Comparison of ENCODE assay signal across 1 cellular context in genomic region chr20:34990661-34991214, GRCh38.
TF ChIP-seq lines count a peak whose summit lies in the region.

No MANE protein-coding gene starts in this region.

TF ChIP-seq in HepG2, 621 proteins besides CTCF, POLR2A, EP300 and RAD21:
- TF ChIP-seq KDM2A (CRISPR knock-in tag; IDR thresholded peaks at IDR 0.05; ENCODE audit: borderline replicate concordance, low read depth) (peak; percentile 52; the same call in 1 of the 2 replicates), ZNF17 (CRISPR knock-in tag; IDR thresholded peaks at IDR 0.05) (no peak), ZNF337 (CRISPR knock-in tag; IDR thresholded peaks at IDR 0.05; ENCODE audit: borderline replicate concordance, low read depth) (no peak), NR2F1 (CRISPR knock-in tag; IDR thresholded peaks at IDR 0.05) (peak in 1 of 2 experiments; percentile 45; a peak in 1 of 4 replicates), NR2C2 (CRISPR knock-in tag; IDR thresholded peaks at IDR 0.05; ENCODE audit: borderline replicate concordance) (peak; percentile 15; the same call in 1 of the 2 replicates), GTF3A (CRISPR knock-in tag; conservative IDR thresholded peaks at IDR 0.05) (no peak), TSC22D2 (CRISPR knock-in tag; IDR thresholded peaks at IDR 0.05; ENCODE audit: borderline replicate concordance) (no peak), ZBTB44 (CRISPR knock-in tag; IDR thresholded peaks at IDR 0.05) (no peak), ZC3H13 (CRISPR knock-in tag; IDR thresholded peaks at IDR 0.05) (peak; percentile 42; the same call in 1 of the 2 replicates), SMARCC2 (IDR thresholded peaks at IDR 0.05) (no peak), ZNF136 (CRISPR knock-in tag; IDR thresholded peaks at IDR 0.05; ENCODE audit: low read depth) (no peak), FUBP1 (CRISPR knock-in tag; IDR thresholded peaks at IDR 0.05; ENCODE audit: borderline replicate concordance) (no peak), ZNF282 (IDR thresholded peaks at IDR 0.05; ENCODE audit: partially characterized antibody) (no peak), ZNF850 (CRISPR knock-in tag; conservative IDR thresholded peaks at IDR 0.05) (0 out of 2 replicates have a peak, but pooled peaks have one; percentile 34), SKIL (CRISPR knock-in tag; IDR thresholded peaks at IDR 0.05; ENCODE audit: borderline replicate concordance) (no peak), ZNF609 (CRISPR knock-in tag; IDR thresholded peaks at IDR 0.05; ENCODE audit: borderline replicate concordance) (no peak), ZNF614 (CRISPR knock-in tag; IDR thresholded peaks at IDR 0.05; ENCODE audit: borderline replicate concordance) (no peak), TP53 (CRISPR knock-in tag; conservative IDR thresholded peaks at IDR 0.05) (no peak), ZNF670 (CRISPR knock-in tag; IDR thresholded peaks at IDR 0.05; ENCODE audit: borderline replicate concordance) (0 out of 2 replicates have a peak, but pooled peaks have one; percentile 24), ZHX1 (CRISPR knock-in tag; IDR thresholded peaks at IDR 0.05; ENCODE audit: low read depth) (no peak), SP5 (CRISPR knock-in tag; IDR thresholded peaks at IDR 0.05; ENCODE audit: borderline replicate concordance, low read depth) (no peak), ZNF687 (CRISPR knock-in tag; IDR thresholded peaks at IDR 0.05) (peak; percentile 27; the same call in 1 of the 2 replicates), KMT2B (CRISPR knock-in tag; IDR thresholded peaks at IDR 0.05) (no peak), BATF2 (CRISPR knock-in tag; IDR thresholded peaks at IDR 0.05) (0 out of 2 replicates have a peak, but pooled peaks have one; percentile 28), ZNF431 (CRISPR knock-in tag; IDR thresholded peaks at IDR 0.05; ENCODE audit: borderline replicate concordance, low read depth) (no peak), ZNF235 (CRISPR knock-in tag; IDR thresholded peaks at IDR 0.05; ENCODE audit: borderline replicate concordance) (no peak), SIN3A (IDR thresholded peaks at IDR 0.05; ENCODE audit: borderline replicate concordance, low read depth, low read length) (no peak), AGO1 (IDR thresholded peaks at IDR 0.05; ENCODE audit: low read depth, low read length, poor library complexity, severe bottlenecking) (peak; percentile 53), ARNT2 (CRISPR knock-in tag; IDR thresholded peaks at IDR 0.05; ENCODE audit: low read depth) (no peak), DMAP1 (CRISPR knock-in tag; IDR thresholded peaks at IDR 0.05) (no peak), ZBTB21 (CRISPR knock-in tag; IDR thresholded peaks at IDR 0.05) (no peak), AGO2 (optimal IDR thresholded peaks at IDR 0.05; ENCODE audit: low read depth, low read length) (peak; percentile 90), SRSF9 (IDR thresholded peaks at IDR 0.05; ENCODE audit: borderline replicate concordance, insufficient read depth, low read depth, low read length, poor library complexity, severe bottlenecking) (no peak), ZKSCAN1 (IDR thresholded peaks at IDR 0.05; ENCODE audit: low read length) (no peak), NR2F6 (IDR thresholded peaks at IDR 0.05) (peak; percentile 46), NR2F6 (CRISPR knock-in tag; IDR thresholded peaks at IDR 0.05) (no peak; the same call in 1 of the 2 replicates), ZKSCAN5 (CRISPR knock-in tag; IDR thresholded peaks at IDR 0.05) (no peak), ZNF891 (CRISPR knock-in tag; IDR thresholded peaks at IDR 0.05) (no peak), ZFX (CRISPR knock-in tag; IDR thresholded peaks at IDR 0.05; ENCODE audit: low read depth) (no peak), NFKB2 (CRISPR knock-in tag; IDR thresholded peaks at IDR 0.05; ENCODE audit: borderline replicate concordance) (0 out of 2 replicates have a peak, but pooled peaks have one; percentile 31), YEATS4 (CRISPR knock-in tag; IDR thresholded peaks at IDR 0.05; ENCODE audit: borderline replicate concordance) (no peak)
